ENCODE assay signal across 31 cellular contexts in the genomic region with DNA sequence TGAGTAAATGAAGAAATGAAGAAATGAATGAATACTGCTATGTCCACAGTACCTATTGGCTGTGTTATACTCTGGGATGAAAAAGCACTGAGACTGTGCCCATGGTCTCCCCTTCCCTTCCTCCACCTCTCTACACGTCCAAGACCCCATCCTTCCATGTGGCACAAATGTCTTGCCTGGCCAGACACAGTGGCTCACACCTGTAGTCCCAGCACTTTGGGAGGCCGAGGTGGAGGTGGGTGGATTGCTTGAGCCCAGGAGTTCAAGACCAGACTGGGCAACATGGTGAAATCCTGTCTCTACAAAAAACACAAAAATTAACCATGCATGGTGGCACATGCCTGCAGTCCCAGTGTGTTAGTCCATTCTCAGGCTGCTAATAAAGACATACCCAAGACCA.
"Had no signal": no experiment of that assay in that cellular context is flagged by ENCODE, and none has a peak within 500 bp of the region (broad histone marks: within the 10 kb centered on the region; RNA-seq: fewer than 3 reads in every experiment).

No MANE protein-coding gene starts in this region.

- ATAC-seq: activated naive CD8-positive, alpha-beta T cell treated with anti-CD3 and anti-CD28 coated beads, Interleukin-2, amount 50 U/mL, for 24 hours; activated T-cell treated with anti-CD3 and anti-CD28 coated beads, Interleukin-2, amount 50 U/mL, for 4 hours; activated T-helper 17 cell treated with anti-CD3 and anti-CD28 coated beads, Interleukin-2, amount 50 U/mL, for 72 hours; body of pancreas; gastroesophageal sphincter; SK-N-SH treated with all-trans-retinoic acid at 6 μM for 48 hours; WTC11 had no signal

- H3K36me3 ChIP-seq: adrenal gland, breast epithelium, cardiac muscle cell, colonic mucosa, esophagus squamous epithelium, gastroesophageal sphincter had no signal

- H3K27ac ChIP-seq: adrenal gland, body of pancreas, cardiac muscle cell, colonic mucosa, esophagus squamous epithelium, gastroesophageal sphincter, VCaP had no signal

- H3K4me3 ChIP-seq: adrenal gland, body of pancreas, breast epithelium, cardiac muscle cell, colonic mucosa, esophagus squamous epithelium, gastroesophageal sphincter had no signal

- H3K27me3 Mint-ChIP-seq: activated CD4-positive, alpha-beta T cell treated with anti-CD3 and anti-CD28 coated beads, Interleukin-2, amount 10 ng/mL, durations not matched to agents 7 days and 5 days had no signal

- H3K4me1 ChIP-seq: adrenal gland had no signal

- H3K4me1 Mint-ChIP-seq: activated CD4-positive, alpha-beta memory T cell treated with anti-CD3 and anti-CD28 coated beads, Interleukin-2, amount 10 ng/mL, durations not matched to agents 7 days and 5 days; activated CD4-positive, alpha-beta T cell treated with anti-CD3 and anti-CD28 coated beads, Interleukin-2, amount 10 ng/mL, durations not matched to agents 7 days and 5 days; activated naive CD4-positive, alpha-beta T cell treated with anti-CD3 and anti-CD28 coated beads, Interleukin-2, amount 50 U/mL, for 24 hours; activated naive CD8-positive, alpha-beta T cell treated with anti-CD3 and anti-CD28 coated beads for 36 hours; activated naive CD8-positive, alpha-beta T cell treated with anti-CD3 and anti-CD28 coated beads, Interleukin-2, amount 50 U/mL, for 24 hours; activated T-helper 17 cell treated with anti-CD3 and anti-CD28 coated beads, Interleukin-2, amount 50 U/mL, for 72 hours had no signal

- H3K27me3 ChIP-seq: adrenal gland, body of pancreas, breast epithelium, cardiac muscle cell, colonic mucosa, esophagus squamous epithelium, gastroesophageal sphincter had no signal

- H3K27ac Mint-ChIP-seq: activated CD4-positive, alpha-beta memory T cell treated with anti-CD3 and anti-CD28 coated beads, Interleukin-2, amount 10 ng/mL, durations not matched to agents 7 days and 5 days; activated CD4-positive, alpha-beta T cell treated with anti-CD3 and anti-CD28 coated beads, Interleukin-2, amount 10 ng/mL, durations not matched to agents 7 days and 5 days; activated naive CD4-positive, alpha-beta T cell treated with anti-CD3 and anti-CD28 coated beads, Interleukin-2, amount 50 U/mL, for 24 hours; activated naive CD8-positive, alpha-beta T cell treated with anti-CD3 and anti-CD28 coated beads for 36 hours; activated naive CD8-positive, alpha-beta T cell treated with anti-CD3 and anti-CD28 coated beads, Interleukin-2, amount 50 U/mL, for 24 hours; activated T-helper 17 cell treated with anti-CD3 and anti-CD28 coated beads, Interleukin-2, amount 50 U/mL, for 72 hours; WTC11 had no signal

- H3K4me3 Mint-ChIP-seq: activated CD4-positive, alpha-beta memory T cell treated with anti-CD3 and anti-CD28 coated beads, Interleukin-2, amount 10 ng/mL, durations not matched to agents 7 days and 5 days; activated CD4-positive, alpha-beta T cell treated with anti-CD3 and anti-CD28 coated beads, Interleukin-2, amount 10 ng/mL, durations not matched to agents 7 days and 5 days; activated naive CD4-positive, alpha-beta T cell treated with anti-CD3 and anti-CD28 coated beads, Interleukin-2, amount 50 U/mL, for 24 hours; activated naive CD8-positive, alpha-beta T cell treated with anti-CD3 and anti-CD28 coated beads for 36 hours; activated naive CD8-positive, alpha-beta T cell treated with anti-CD3 and anti-CD28 coated beads, Interleukin-2, amount 50 U/mL, for 24 hours; activated T-cell treated with anti-CD3 and anti-CD28 coated beads, Interleukin-2, amount 50 U/mL, for 4 hours; activated T-helper 17 cell treated with anti-CD3 and anti-CD28 coated beads, Interleukin-2, amount 50 U/mL, for 72 hours; WTC11 had no signal

- H3K9me3 ChIP-seq: adrenal gland, breast epithelium, colonic mucosa had no signal

- DNase-seq: activated CD4-positive, alpha-beta memory T cell treated with anti-CD3 and anti-CD28 coated beads, Interleukin-2, amount 10 ng/mL, durations not matched to agents 7 days and 5 days; activated CD4-positive, alpha-beta T cell treated with anti-CD3 and anti-CD28 coated beads for 1 hour; activated CD4-positive, alpha-beta T cell treated with anti-CD3 and anti-CD28 coated beads for 4 hours; activated CD4-positive, alpha-beta T cell treated with anti-CD3 and anti-CD28 coated beads, Interleukin-2, amount 10 ng/mL, durations not matched to agents 7 days and 5 days; activated CD4-positive, alpha-beta T cell treated with anti-CD3 and anti-CD28 coated beads, Interleukin-2, amount 50 U/mL, for 4 hours; activated effector memory CD4-positive, alpha-beta T cell treated with Interleukin-2 at 50 U/mL for 16 hours; activated gamma-delta T cell treated with Interleukin-2 at 50 U/mL for 16 hours; activated naive CD4-positive, alpha-beta T cell treated with Interleukin-2 at 50 U/mL for 16 hours; activated naive CD8-positive, alpha-beta T cell treated with anti-CD3 and anti-CD28 coated beads for 36 hours; activated naive CD8-positive, alpha-beta T cell treated with anti-CD3 and anti-CD28 coated beads, Interleukin-2, amount 50 U/mL, for 24 hours; activated T-cell treated with anti-CD3 and anti-CD28 coated beads, Interleukin-2, amount 50 U/mL, for 4 hours; adrenal gland; amygdala; body of pancreas; central memory CD4-positive, alpha-beta T cell; cerebellar nuclear complex; colonic mucosa; effector memory CD4-positive, alpha-beta T cell; erythroblast; esophagus squamous epithelium; foreskin melanocyte; T-helper 1 cell; T-helper 2 cell had no signal
